1 cellular context compared by ENCODE assay signal in genomic region chr2:196293751-196294486, GRCh38.
A peak's percentile ranks its signal among the peaks of the same experiment; 100 is the strongest.
TF ChIP-seq lines count a peak whose summit lies in the region.

No MANE protein-coding gene starts in this region.

TF ChIP-seq in A549, 52 proteins besides CTCF, POLR2A, EP300 and RAD21 (continued from another document):
- TF ChIP-seq USF2 (IDR thresholded peaks at IDR 0.05): no peak
- TF ChIP-seq FOSL2 (IDR thresholded peaks at IDR 0.05): peak; percentile 94
- TF ChIP-seq FOSL2 (CRISPR knock-in tag; IDR thresholded peaks at IDR 0.05): peak; percentile 92
- no peak for TF ChIP-seq HOXB5 (CRISPR knock-in tag; IDR thresholded peaks at IDR 0.05)
- no peak for TF ChIP-seq NFE2L2 (conservative IDR thresholded peaks at IDR 0.05; ENCODE audit: low read length)
- peak; percentile 94 for TF ChIP-seq JUNB (IDR thresholded peaks at IDR 0.05)
- peak; percentile 75; the same call in 1 of the 3 replicates for TF ChIP-seq BCL3 (IDR thresholded peaks at IDR 0.05)
- TF ChIP-seq CEBPB (IDR thresholded peaks at IDR 0.05): peak; percentile 91 to 97
- TF ChIP-seq MYC (IDR thresholded peaks at IDR 0.05; ENCODE audit: borderline replicate concordance, low read length): no peak
- no peak for TF ChIP-seq RNF2 (IDR thresholded peaks at IDR 0.05; ENCODE audit: borderline replicate concordance, low read depth)
- TF ChIP-seq ESRRA (IDR thresholded peaks at IDR 0.05; ENCODE audit: borderline replicate concordance, low read length): no peak
- TF ChIP-seq CHD2 (IDR thresholded peaks at IDR 0.05; ENCODE audit: low read length, partially characterized antibody): no peak
- no peak for TF ChIP-seq ZNF302 (CRISPR knock-in tag; IDR thresholded peaks at IDR 0.05)
- peak; percentile 33 to 53; a peak in 1 of 5 replicates for TF ChIP-seq JUN (IDR thresholded peaks at IDR 0.05)
- no peak for TF ChIP-seq RARB (CRISPR knock-in tag; IDR thresholded peaks at IDR 0.05)
- no peak for TF ChIP-seq FOXS1 (CRISPR knock-in tag; IDR thresholded peaks at IDR 0.05)
- no peak for TF ChIP-seq FOSB (CRISPR knock-in tag; IDR thresholded peaks at IDR 0.05)
- TF ChIP-seq E2F6 (IDR thresholded peaks at IDR 0.05; ENCODE audit: borderline replicate concordance, low read depth): no peak
